28 cellular contexts compared by ENCODE assay signal in the genomic region with DNA sequence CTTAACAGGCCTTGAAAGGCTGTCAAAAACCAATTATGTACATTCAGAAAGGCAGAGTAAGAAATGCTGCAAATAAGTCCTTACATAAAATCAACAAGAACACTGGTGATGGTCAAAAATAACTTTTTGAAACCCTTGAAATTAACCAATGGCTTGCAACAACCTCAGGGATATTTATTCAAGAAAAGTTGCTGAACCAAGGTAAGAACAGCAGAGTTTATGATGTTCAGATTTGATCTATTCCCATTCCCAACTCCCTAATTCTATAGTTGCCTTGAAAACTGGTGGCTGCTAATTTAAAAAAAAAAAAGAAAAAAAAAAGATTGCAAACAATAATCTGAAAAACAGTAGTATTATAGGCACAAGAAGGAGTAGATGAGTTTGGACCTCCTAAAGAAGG.
DNase-seq lines count a peak whose midpoint lies in the region; TF ChIP-seq lines count a peak whose summit lies in the region.
"Had no signal": no experiment of that assay in that cellular context is flagged by ENCODE, and none has a peak within 500 bp of the region (broad histone marks: within the 10 kb centered on the region; RNA-seq: fewer than 3 reads in every experiment).

No MANE protein-coding gene starts in this region.

- H3K9me3 ChIP-seq in HEK293 (ENCODE audit: control insufficient read depth, insufficient read depth, low read depth, low read length) (no peaks in the 10 kb centered on the region), osteoblast (ENCODE audit: low read depth, low read length) (no peaks in the 10 kb centered on the region)
- H3K9me3 ChIP-seq: A549; BE2C; BLaER1; BLaER1 treated with 17β-estradiol and CSF1 and Interleukin-3, amounts not matched to agents 10 nM and 100 nM; Caco-2 had no signal

- H3K36me3 ChIP-seq in HEK293 (ENCODE audit: control insufficient read depth in 2 of 2, insufficient read depth in 1 of 2, low read length in 2 of 2) (no peaks in the 10 kb centered on the region), osteoblast (ENCODE audit: insufficient read depth, low read length) (no peaks in the 10 kb centered on the region)
- H3K36me3 ChIP-seq: BE2C; BLaER1; BLaER1 treated with 17β-estradiol and CSF1 and Interleukin-3, amounts not matched to agents 10 nM and 100 nM had no signal

- POLR2A ChIA-PET in HEK293 (lab: Yijun Ruan, JAX), result no interaction called here

- DNase-seq in osteoblast (ENCODE audit: insufficient read length, low spot score, missing footprints) (peak; percentile 37), RKO (ENCODE audit: low spot score) (no peak), DMS 273 treated with DMSO at 0.1 percent for 48 hours (lab: John Stamatoyannopoulos, UW) (no peak)
- DNase-seq: 8988T; ACHN; AML-193; BE2C; C1 segment of cervical spinal cord; Caco-2; Calu3; CD4-positive, alpha-beta memory T cell; CD4-positive, alpha-beta T cell; CD4-positive, CD25-positive, alpha-beta regulatory T cell; CD8-positive, alpha-beta memory T cell; CD8-positive, alpha-beta T cell; COR-L47; DMS153; DMS53; DMS79; DMS79 treated with DMSO at 0.1 percent for 48 hours; DND-41; EL had no signal

- no peaks in the 10 kb centered on the region for H3K27me3 ChIP-seq in osteoblast (ENCODE audit: insufficient read depth, low read length)
- H3K27me3 ChIP-seq: BE2C; BLaER1; BLaER1 treated with 17β-estradiol and CSF1 and Interleukin-3, amounts not matched to agents 10 nM and 100 nM had no signal

- no peaks in the 10 kb centered on the region for H4K20me1 ChIP-seq in osteoblast (ENCODE audit: insufficient read depth, low read length)
- H4K20me1 ChIP-seq: BLaER1; BLaER1 treated with 17β-estradiol and CSF1 and Interleukin-3, amounts not matched to agents 10 nM and 100 nM had no signal

- H3K4me3 ChIP-seq in HEK293 (ENCODE audit: low read depth, low read length) (no peak overlapping the region), osteoblast (ENCODE audit: insufficient read depth, low read length) (no peak overlapping the region)
- H3K4me3 ChIP-seq: A549; BLaER1; BLaER1 treated with 17β-estradiol and CSF1 and Interleukin-3, amounts not matched to agents 10 nM and 100 nM had no signal

- TF ChIP-seq CTCF in HEK293 (tag by site-specific recombination; IDR thresholded peaks at IDR 0.05) (no peak), osteoblast (IDR thresholded peaks at IDR 0.05; ENCODE audit: extremely low read depth, low read depth, low read length) (no peak)

- no peak overlapping the region for H3K27ac ChIP-seq in HEK293 (ENCODE audit: extremely low read depth, low read depth, low read length)
- H3K27ac ChIP-seq in osteoblast (ENCODE audit: low read depth, low read length), result no peak overlapping the region
- H3K27ac ChIP-seq: 22Rv1; A549; BLaER1; BLaER1 treated with 17β-estradiol and CSF1 and Interleukin-3, amounts not matched to agents 10 nM and 100 nM; C4-2B had no signal

- no peaks in the 10 kb centered on the region for H3K79me2 ChIP-seq in osteoblast (ENCODE audit: insufficient read depth, low read length)

- CTCF ChIA-PET in HEK293 (lab: Yijun Ruan, JAX), result no interaction called here

- no peak overlapping the region for H2AFZ ChIP-seq in osteoblast (ENCODE audit: low read length)

- H3K4me2 ChIP-seq in osteoblast (ENCODE audit: insufficient read depth, low read length), result no peak overlapping the region
- H3K4me2 ChIP-seq: A549; BLaER1; BLaER1 treated with 17β-estradiol and CSF1 and Interleukin-3, amounts not matched to agents 10 nM and 100 nM had no signal

- H3K4me1 ChIP-seq in HEK293 (ENCODE audit: control insufficient read depth, insufficient read depth, low read length), result no peaks in the 10 kb centered on the region
- no peaks in the 10 kb centered on the region for H3K4me1 ChIP-seq in osteoblast (ENCODE audit: insufficient read depth, low read length)
- H3K4me1 ChIP-seq: A549; BE2C; BLaER1; BLaER1 treated with 17β-estradiol and CSF1 and Interleukin-3, amounts not matched to agents 10 nM and 100 nM; Caco-2 had no signal

TF ChIP-seq in HEK293, 187 proteins besides CTCF, POLR2A, EP300 and RAD21:
- TF ChIP-seq PRDM4 (tag by site-specific recombination; IDR thresholded peaks at IDR 0.05) (no peak), ZNF677 (tag by site-specific recombination; IDR thresholded peaks at IDR 0.05) (peak; percentile 91)
